In the genomic region with DNA sequence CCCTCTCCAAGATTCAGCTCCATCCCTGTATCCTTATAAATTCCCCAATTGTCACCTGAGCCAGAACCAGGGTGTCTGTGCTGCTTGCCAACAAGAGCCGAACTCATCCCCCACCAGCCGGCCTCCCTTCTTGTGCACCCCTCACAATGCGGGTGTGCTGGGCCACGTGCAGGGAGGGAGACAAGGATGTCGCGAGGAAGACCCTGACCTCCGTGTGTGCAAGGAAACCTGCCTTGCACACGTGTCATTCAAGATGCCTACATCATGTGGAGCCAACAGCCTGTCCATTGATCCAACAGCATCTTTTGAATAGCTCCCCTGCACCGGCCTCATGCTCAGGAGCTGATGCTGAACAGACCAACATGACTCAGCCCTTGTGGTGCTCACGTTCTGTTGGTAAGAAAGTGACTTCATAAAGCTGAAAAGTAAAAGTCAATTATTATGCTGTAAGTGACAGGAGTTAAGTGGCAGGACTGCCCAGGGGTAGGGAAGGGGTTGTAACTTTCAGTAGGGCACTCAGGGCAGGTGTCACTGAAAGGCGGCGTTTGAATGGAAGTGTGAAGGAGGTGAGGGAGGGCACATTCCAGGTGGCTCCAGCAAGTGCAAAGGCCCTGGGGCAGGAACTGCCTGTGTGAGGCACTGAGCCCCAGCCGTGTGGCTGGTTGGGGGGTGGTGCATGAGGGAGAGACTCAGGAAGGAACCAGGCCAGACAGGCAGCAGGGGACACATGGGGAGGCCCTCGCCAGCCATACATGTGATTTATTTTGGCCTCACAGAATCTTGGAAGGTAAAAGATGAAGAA, we compare ENCODE assay signal across 21 cellular contexts.
DNase-seq lines count a peak whose midpoint lies in the region; ATAC-seq and TF ChIP-seq lines count a peak whose summit lies in the region.
"Had no signal": no experiment of that assay in that cellular context is flagged by ENCODE, and none has a peak within 500 bp of the region (broad histone marks: within the 10 kb centered on the region; RNA-seq: fewer than 3 reads in every experiment).

No MANE protein-coding gene starts in this region.

- TF ChIP-seq CTCF in fibroblast of lung (conservative IDR thresholded peaks at IDR 0.05 in 1 of 2, IDR thresholded peaks at IDR 0.05 in 1 of 2; ENCODE audit: low read depth in 1 of 2, low read length in 2 of 2): no peak
- TF ChIP-seq CTCF in neural progenitor cell (IDR thresholded peaks at IDR 0.05): no peak

- no peaks in the 10 kb centered on the region for H3K36me3 Mint-ChIP-seq in neural progenitor cell
- H3K36me3 Mint-ChIP-seq: CD14-positive monocyte had no signal

- H3K27ac ChIP-seq in fibroblast of lung (ENCODE audit: insufficient read depth, low read length): no peak overlapping the region
- H3K27ac ChIP-seq in neural progenitor cell: no peak overlapping the region
- H3K27ac ChIP-seq: A549 had no signal

- no peaks in the 10 kb centered on the region for H4K20me1 ChIP-seq in fibroblast of lung (ENCODE audit: control insufficient read depth, extremely low read depth, insufficient read depth, low read length)
- no peaks in the 10 kb centered on the region for H4K20me1 ChIP-seq in neural progenitor cell (ENCODE audit: low read depth)

- no peak overlapping the region for H3K27ac Mint-ChIP-seq in neural progenitor cell
- H3K27ac Mint-ChIP-seq: CD14-positive monocyte had no signal

- peaks cover 13% of the 10 kb centered on the region for H3K27me3 Mint-ChIP-seq in neural progenitor cell (ENCODE audit: insufficient read depth, low read depth)

- H3K4me2 ChIP-seq in fibroblast of lung (ENCODE audit: extremely low read depth, insufficient read depth, low read length) (no peak overlapping the region), neural progenitor cell (no peak overlapping the region)
- H3K4me2 ChIP-seq: A549 had no signal

- peaks cover 7% of the 10 kb centered on the region for H3K27me3 ChIP-seq in fibroblast of lung (ENCODE audit: control insufficient read depth, insufficient read depth, low read length)
- H3K27me3 ChIP-seq in neural progenitor cell: no peaks in the 10 kb centered on the region

- DNase-seq in ELR (ENCODE audit: low read depth): peak; percentile 23
- DNase-seq in RPMI7951 (ENCODE audit: low read depth): peak; percentile 48
- peak; percentile 14 to 38 for DNase-seq in fibroblast of lung (ENCODE audit: low read depth in 2 of 2)
- DNase-seq in neural progenitor cell (ENCODE audit: low spot score): no peak
- DNase-seq in stimulated activated naive CD4-positive, alpha-beta T cell treated with Interleukin-2 at 50 U/mL for 16 hours (lab: John Stamatoyannopoulos, UW): no peak
- no peak for DNase-seq in NCI-H1436 treated with DMSO at 0.1 percent for 48 hours (lab: John Stamatoyannopoulos, UW)
- DNase-seq in DMS79 (lab: John Stamatoyannopoulos, UW): no peak
- DNase-seq: COR-L47, DMS153, KBM-7, NCI-H1092, NCI-H187, NCI-H2171, NCI-H446 treated with DMSO at 0.1 percent for 48 hours, NCI-H82, Right ventricle myocardium superior had no signal

- H3K36me3 ChIP-seq in fibroblast of lung (ENCODE audit: control insufficient read depth, insufficient read depth, low read length) (no peaks in the 10 kb centered on the region), neural progenitor cell (no peaks in the 10 kb centered on the region)
- H3K36me3 ChIP-seq: HAP-1 had no signal

- ATAC-seq in HG02973 (IDR thresholded peaks at IDR 0.05; ENCODE audit: unreplicated experiment): no peak
- ATAC-seq: A549, Panc1 had no signal

- H3K4me3 ChIP-seq in fibroblast of lung (replicated peaks in 1 of 4; ENCODE audit: control extremely low read depth in 1 of 4, insufficient read depth in 1 of 4, low read depth in 3 of 4, low read length in 4 of 4) (no peak overlapping the region), neural progenitor cell (no peak overlapping the region)
- H3K4me3 ChIP-seq: A549, HAP-1 had no signal

- H3K9ac ChIP-seq in fibroblast of lung (ENCODE audit: insufficient read depth, low read length) (no peak overlapping the region), neural progenitor cell (no peak overlapping the region)

- H3K9me3 ChIP-seq in fibroblast of lung (ENCODE audit: control insufficient read depth, insufficient read depth, low read depth, low read length) (no peaks in the 10 kb centered on the region), neural progenitor cell (ENCODE audit: low read depth) (no peaks in the 10 kb centered on the region)
- H3K9me3 ChIP-seq: A549, HAP-1 had no signal

- H3K9me3 Mint-ChIP-seq in neural progenitor cell: no peaks in the 10 kb centered on the region

- H3K4me1 ChIP-seq in fibroblast of lung (ENCODE audit: control insufficient read depth, extremely low read depth, insufficient read depth, low read length): peaks cover 3% of the 10 kb centered on the region
- H3K4me1 ChIP-seq in neural progenitor cell: peaks cover 20% of the 10 kb centered on the region
- H3K4me1 ChIP-seq: HAP-1 had no signal

- peaks cover 6% of the 10 kb centered on the region for H3F3A ChIP-seq in neural progenitor cell (ENCODE audit: low read depth)

- peaks cover 38% of the 10 kb centered on the region for H3K4me1 Mint-ChIP-seq in neural progenitor cell
- H3K4me1 Mint-ChIP-seq: CD14-positive monocyte had no signal

- H3K79me2 ChIP-seq in fibroblast of lung (ENCODE audit: control insufficient read depth, insufficient read depth, low read length) (no peaks in the 10 kb centered on the region), neural progenitor cell (ENCODE audit: low read depth) (no peaks in the 10 kb centered on the region)

- H3K4me3 Mint-ChIP-seq in neural progenitor cell: peak overlapping the region; percentile 29

- H2AFZ ChIP-seq in fibroblast of lung (ENCODE audit: low read length) (no peak overlapping the region), neural progenitor cell (replicated peaks) (no peak overlapping the region)

Comparison
In these comparisons a context has a peak if more than half of its experiments do, and no peak if none do; other contexts are left out.
1. DNase-seq: peak in ELR (single experiment), RPMI7951 (single experiment) and fibroblast of lung (2 of 2); none in neural progenitor cell (single experiment), stimulated activated naive CD4-positive, alpha-beta T cell treated with Interleukin-2 at 50 U/mL for 16 hours (single experiment), NCI-H1436 treated with DMSO at 0.1 percent for 48 hours (single experiment) and DMS79 (single experiment).